ENCODE assay signal across 1 cellular context in the genomic region with DNA sequence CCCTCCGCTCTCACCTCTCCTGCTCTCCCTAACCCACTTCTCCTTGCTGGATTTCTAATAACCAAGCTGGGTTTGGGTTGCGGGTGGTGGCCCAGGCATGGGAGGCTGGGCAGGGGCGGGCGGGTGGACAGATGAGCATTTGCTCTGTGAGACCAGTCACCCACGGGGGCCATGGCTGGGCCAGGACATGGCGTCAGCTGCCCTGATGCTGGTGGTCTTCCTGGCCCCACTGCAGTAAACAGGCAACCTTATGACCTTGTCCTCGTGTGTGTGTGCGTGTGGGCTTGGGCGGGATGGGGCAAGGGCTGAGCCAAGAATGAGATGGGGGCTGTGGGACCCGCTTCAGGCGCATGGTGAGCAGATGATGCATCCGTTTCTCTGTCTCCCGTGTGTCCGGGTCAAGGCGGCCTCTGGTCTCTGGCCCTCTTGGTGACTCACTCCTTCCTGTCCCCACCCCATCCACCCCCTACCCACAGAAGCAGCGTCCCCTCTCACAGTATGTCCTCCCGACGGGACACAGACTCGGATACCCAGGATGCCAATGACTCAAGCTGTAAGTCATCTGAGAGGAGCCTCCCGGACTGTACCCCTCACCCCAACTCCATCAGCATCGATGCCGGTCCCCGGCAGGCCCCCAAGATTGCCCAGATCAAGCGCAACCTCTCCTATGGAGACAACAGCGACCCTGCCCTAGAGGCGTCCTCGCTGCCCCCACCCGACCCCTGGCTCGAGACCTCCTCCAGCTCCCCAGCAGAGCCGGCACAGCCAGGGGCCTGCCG.
TF ChIP-seq lines count a peak whose summit lies in the region.

No MANE protein-coding gene starts in this region.

TF ChIP-seq in IMR-90, 13 proteins besides CTCF, POLR2A, EP300 and RAD21:
- TF ChIP-seq, protein P1, sequence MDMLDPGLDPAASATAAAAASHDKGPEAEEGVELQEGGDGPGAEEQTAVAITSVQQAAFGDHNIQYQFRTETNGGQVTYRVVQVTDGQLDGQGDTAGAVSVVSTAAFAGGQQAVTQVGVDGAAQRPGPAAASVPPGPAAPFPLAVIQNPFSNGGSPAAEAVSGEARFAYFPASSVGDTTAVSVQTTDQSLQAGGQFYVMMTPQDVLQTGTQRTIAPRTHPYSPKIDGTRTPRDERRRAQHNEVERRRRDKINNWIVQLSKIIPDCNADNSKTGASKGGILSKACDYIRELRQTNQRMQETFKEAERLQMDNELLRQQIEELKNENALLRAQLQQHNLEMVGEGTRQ (IDR thresholded peaks at IDR 0.05; ENCODE audit: low read depth, low read length): no peak
- no peak for TF ChIP-seq MAFK (IDR thresholded peaks at IDR 0.05; ENCODE audit: low read depth, low read length)
- TF ChIP-seq CHD1 (IDR thresholded peaks at IDR 0.05; ENCODE audit: low read depth, low read length): no peak
- TF ChIP-seq RCOR1 (IDR thresholded peaks at IDR 0.05; ENCODE audit: insufficient replicate concordance, low read length): no peak
TF ChIP-seq in IMR-90: peak in this region for 0.
